ENCODE assay signal across 1 cellular context in genomic region chr12:124405592-124405991, GRCh38.
TF ChIP-seq lines count a peak whose summit lies in the region.

No MANE protein-coding gene starts in this region.

TF ChIP-seq in GM23338, 12 proteins besides CTCF, POLR2A, EP300 and RAD21 (continued from another document):
- no peak for TF ChIP-seq ZNF462 (CRISPR knock-in tag; IDR thresholded peaks at IDR 0.05)
- no peak for TF ChIP-seq EZH2 (IDR thresholded peaks at IDR 0.05; ENCODE audit: low read depth, unreplicated experiment)
- TF ChIP-seq ETS1 (IDR thresholded peaks at IDR 0.05) = no peak
- no peak for TF ChIP-seq JUNB (IDR thresholded peaks at IDR 0.05; ENCODE audit: unreplicated experiment)
